In the genomic region with DNA sequence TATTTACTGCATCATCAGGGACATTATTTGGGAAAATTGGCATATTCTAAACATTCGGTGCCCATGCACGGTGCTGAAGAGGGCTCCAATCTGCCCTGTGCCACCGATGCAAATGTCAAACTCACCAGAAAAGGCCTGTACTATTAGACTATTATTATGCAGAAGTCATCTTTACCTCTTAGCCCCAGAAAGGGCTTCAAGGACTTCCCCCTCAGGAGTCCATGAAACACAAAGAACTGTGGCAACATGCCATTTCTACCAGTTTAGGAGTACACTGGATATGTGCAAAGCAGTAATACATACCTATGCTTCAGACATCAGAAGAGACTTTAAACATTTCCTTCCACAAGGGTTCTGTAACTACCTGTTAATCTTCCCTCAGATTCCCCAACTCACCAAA, we compare ENCODE assay signal across 14 cellular contexts. TPM values are rescaled to one million over a fixed set of nuclear protein-coding genes. Genes with fewer than 3 reads are reported as not detected.
A peak's percentile ranks its signal among the peaks of the same experiment; 100 is the strongest.
DNase-seq lines count a peak whose midpoint lies in the region; ATAC-seq and TF ChIP-seq lines count a peak whose summit lies in the region.
"Had no signal": no experiment of that assay in that cellular context is flagged by ENCODE, and none has a peak within 500 bp of the region (broad histone marks: within the 10 kb centered on the region; RNA-seq: fewer than 3 reads in every experiment).

No MANE protein-coding gene starts in this region.

- TF ChIP-seq CTCF in SU-DHL-6 (IDR thresholded peaks at IDR 0.05; ENCODE audit: insufficient read depth, low read length, poor library complexity, severe bottlenecking) (no peak), WERI-Rb-1 (IDR thresholded peaks at IDR 0.05; ENCODE audit: low read depth, low read length) (no peak), brain microvascular endothelial cell (IDR thresholded peaks at IDR 0.05; ENCODE audit: low read depth, low read length, missing control alignments) (no peak)

- no peaks in the 10 kb centered on the region for H3K27me3 Mint-ChIP-seq in activated naive CD4-positive, alpha-beta T cell treated with anti-CD3 and anti-CD28 coated beads for 36 hours (ENCODE audit: low read depth)
- no peaks in the 10 kb centered on the region for H3K27me3 Mint-ChIP-seq in effector memory CD8-positive, alpha-beta T cell
- no peaks in the 10 kb centered on the region for H3K27me3 Mint-ChIP-seq in stimulated activated naive B cell treated with anti-CD40 and anti-IgM and Interleukin-4, amounts not matched to agents 10 μg/mL and 1 μg/mL and 100 μg/mL, for 72 hours

- peaks cover 14% of the 10 kb centered on the region for H3K36me3 Mint-ChIP-seq in activated naive CD4-positive, alpha-beta T cell treated with anti-CD3 and anti-CD28 coated beads for 36 hours (ENCODE audit: low read depth)
- H3K36me3 Mint-ChIP-seq in effector memory CD8-positive, alpha-beta T cell (ENCODE audit: insufficient read depth): peaks cover 22% of the 10 kb centered on the region
- peaks cover 14 to 21% of the 10 kb centered on the region in 2 donors for H3K36me3 Mint-ChIP-seq in stimulated activated naive B cell treated with anti-CD40 and anti-IgM and Interleukin-4, amounts not matched to agents 10 μg/mL and 1 μg/mL and 100 μg/mL, for 72 hours

- H3F3A ChIP-seq in SU-DHL-6 (ENCODE audit: insufficient read depth): peaks cover 9% of the 10 kb centered on the region; the same call in 1 of the 2 replicates

- H3K4me3 Mint-ChIP-seq in activated naive CD4-positive, alpha-beta T cell treated with anti-CD3 and anti-CD28 coated beads for 36 hours: peak overlapping the region; percentile 65
- H3K4me3 Mint-ChIP-seq in effector memory CD8-positive, alpha-beta T cell: peak overlapping the region; percentile 88 to 90
- H3K4me3 Mint-ChIP-seq in stimulated activated naive B cell treated with anti-CD40 and anti-IgM and Interleukin-4, amounts not matched to agents 10 μg/mL and 1 μg/mL and 100 μg/mL, for 72 hours: peak overlapping the region; percentile 66 to 72

- H3K9me2 ChIP-seq in SU-DHL-6 (replicated peaks; ENCODE audit: insufficient read depth, low read length): no peaks in the 10 kb centered on the region

- no peaks in the 10 kb centered on the region for H3K9me3 Mint-ChIP-seq in activated naive CD4-positive, alpha-beta T cell treated with anti-CD3 and anti-CD28 coated beads for 36 hours
- H3K9me3 Mint-ChIP-seq in effector memory CD8-positive, alpha-beta T cell: no peaks in the 10 kb centered on the region
- no peaks in the 10 kb centered on the region for H3K9me3 Mint-ChIP-seq in stimulated activated naive B cell treated with anti-CD40 and anti-IgM and Interleukin-4, amounts not matched to agents 10 μg/mL and 1 μg/mL and 100 μg/mL, for 72 hours

- no peak overlapping the region for H3K4me3 ChIP-seq in SU-DHL-6 (ENCODE audit: insufficient read depth, low read length, poor library complexity, severe bottlenecking)
- H3K4me3 ChIP-seq in WERI-Rb-1 (ENCODE audit: low read depth, low read length): no peak overlapping the region
- no peak overlapping the region for H3K4me3 ChIP-seq in brain microvascular endothelial cell (ENCODE audit: low read depth, low read length)
- H3K4me3 ChIP-seq: mucosa of descending colon, SJCRH30 had no signal

- H4K20me1 ChIP-seq in SU-DHL-6 (ENCODE audit: low read depth, low read length): peaks cover 75% of the 10 kb centered on the region

- in situ Hi-C loops in brain microvascular endothelial cell (cut with HindIII; ENCODE audit: low pct_ligation_motif_present, low sequenced_read_pairs): no loop called here

- no peak for ATAC-seq in effector memory CD8-positive, alpha-beta T cell (replicated peaks)
- ATAC-seq in stimulated activated naive B cell treated with anti-CD40 and anti-IgM and Interleukin-4, amounts not matched to agents 10 μg/mL and 1 μg/mL and 100 μg/mL, for 72 hours (replicated peaks): peak; percentile 51 to 65
- no peak for ATAC-seq in GM19035 (IDR thresholded peaks at IDR 0.05; ENCODE audit: unreplicated experiment)
- ATAC-seq: HCT116, mucosa of descending colon had no signal

- peaks cover 100% of the 10 kb centered on the region for H3K79me2 ChIP-seq in SU-DHL-6 (ENCODE audit: insufficient read depth, low read length)

- peak overlapping the region; percentile 80 for H3K27ac Mint-ChIP-seq in activated naive CD4-positive, alpha-beta T cell treated with anti-CD3 and anti-CD28 coated beads for 36 hours
- peak overlapping the region; percentile 56 to 92 for H3K27ac Mint-ChIP-seq in effector memory CD8-positive, alpha-beta T cell
- H3K27ac Mint-ChIP-seq in stimulated activated naive B cell treated with anti-CD40 and anti-IgM and Interleukin-4, amounts not matched to agents 10 μg/mL and 1 μg/mL and 100 μg/mL, for 72 hours: peak overlapping the region; percentile 87

- no peak overlapping the region for H3K9ac ChIP-seq in SU-DHL-6 (ENCODE audit: low read length)

- H3K27ac ChIP-seq in SU-DHL-6 (ENCODE audit: low read depth, low read length): peak overlapping the region; percentile 28; the same call in 1 of the 2 replicates
- no peak overlapping the region for H3K27ac ChIP-seq in WERI-Rb-1
- H3K27ac ChIP-seq in brain microvascular endothelial cell: no peak overlapping the region
- H3K27ac ChIP-seq: SJCRH30 had no signal

- H3K4me1 Mint-ChIP-seq in activated naive CD4-positive, alpha-beta T cell treated with anti-CD3 and anti-CD28 coated beads for 36 hours (ENCODE audit: low read depth): peaks cover 79% of the 10 kb centered on the region
- H3K4me1 Mint-ChIP-seq in effector memory CD8-positive, alpha-beta T cell (ENCODE audit: low read depth in 2 of 2): peaks cover 70 to 81% of the 10 kb centered on the region in 2 donors
- peaks cover 50 to 80% of the 10 kb centered on the region in 2 donors for H3K4me1 Mint-ChIP-seq in stimulated activated naive B cell treated with anti-CD40 and anti-IgM and Interleukin-4, amounts not matched to agents 10 μg/mL and 1 μg/mL and 100 μg/mL, for 72 hours

- H2AFZ ChIP-seq in SU-DHL-6 (ENCODE audit: low read depth, low read length, severe bottlenecking): no peak overlapping the region

- CTCF ChIA-PET in activated naive CD4-positive, alpha-beta T cell treated with anti-CD3 and anti-CD28 coated beads for 36 hours (lab: Charles Lee): interaction anchor here (2.8 to 4.0 kb wide), 3 partner anchors 10 to 17 kb away, joined by 15 to 34 read pairs (median 27); partner anchors contain the start of gene DIDO1

- DNase-seq in activated naive CD4-positive, alpha-beta T cell treated with anti-CD3 and anti-CD28 coated beads for 36 hours: no peak
- no peak for DNase-seq in activated naive CD4-positive, alpha-beta T cell treated with Interleukin-2 at 50 U/mL for 16 hours
- no peak for DNase-seq in effector memory CD8-positive, alpha-beta T cell
- DNase-seq in stimulated activated naive B cell treated with anti-CD40 and anti-IgM and Interleukin-4, amounts not matched to agents 10 μg/mL and 1 μg/mL and 100 μg/mL, for 72 hours: no peak
- DNase-seq in WERI-Rb-1: no peak
- no peak for DNase-seq in brain microvascular endothelial cell
- DNase-seq: DMS53, islet precursor cell, MM.1S, mucosa of descending colon, SJCRH30 had no signal

- intact Hi-C loops in activated naive CD4-positive, alpha-beta T cell treated with anti-CD3 and anti-CD28 coated beads for 36 hours (cut with micrococcal nuclease): no loop called here

- H3K36me3 ChIP-seq in SU-DHL-6 (ENCODE audit: low read length) (0 out of 2 replicates have a peak, but pooled peaks cover 8% of the 10 kb centered on the region), WERI-Rb-1 (peaks cover 28% of the 10 kb centered on the region), brain microvascular endothelial cell (replicated peaks) (peaks cover 4% of the 10 kb centered on the region)

- H3K9me3 ChIP-seq in SU-DHL-6 (ENCODE audit: insufficient read depth, low read length) (no peaks in the 10 kb centered on the region), WERI-Rb-1 (ENCODE audit: severe bottlenecking) (no peaks in the 10 kb centered on the region)
- H3K9me3 ChIP-seq: mucosa of descending colon, SJCRH30 had no signal

- H3K27me3 ChIP-seq in SU-DHL-6 (ENCODE audit: low read length) (no peaks in the 10 kb centered on the region), WERI-Rb-1 (ENCODE audit: insufficient read depth, low read depth, severe bottlenecking) (no peaks in the 10 kb centered on the region), brain microvascular endothelial cell (replicated peaks) (no peaks in the 10 kb centered on the region)
- H3K27me3 ChIP-seq: SJCRH30 had no signal

- H3K4me2 ChIP-seq in SU-DHL-6 (ENCODE audit: low read depth, low read length, poor library complexity, severe bottlenecking): peak overlapping the region; percentile 40

RNA-seq across cellular contexts. Expression of gene DIDO1, which starts 8.6 kb away (rescaled TPM):
- total RNA-seq in activated naive CD4-positive, alpha-beta T cell treated with anti-CD3 and anti-CD28 coated beads for 36 hours: 10 to 100 TPM; 49.5 to 50.3 TPM

RNA-seq across cellular contexts. Expression of gene GID8, which starts 20.2 kb away (rescaled TPM):
- 10 to 100 TPM; 32.7 to 34.0 TPM for total RNA-seq in activated naive CD4-positive, alpha-beta T cell treated with anti-CD3 and anti-CD28 coated beads for 36 hours

RNA-seq across cellular contexts. Expression of gene SLC17A9, which starts 34.8 kb away (rescaled TPM):
- 10 to 100 TPM; 17.4 to 20.6 TPM for total RNA-seq in activated naive CD4-positive, alpha-beta T cell treated with anti-CD3 and anti-CD28 coated beads for 36 hours

RNA-seq across cellular contexts. Expression of gene TCFL5, which starts 56.1 kb away (rescaled TPM):
- total RNA-seq in activated naive CD4-positive, alpha-beta T cell treated with anti-CD3 and anti-CD28 coated beads for 36 hours: 1 to 10 TPM; 5.4 to 5.5 TPM

Comparison
In these comparisons a context has a peak if more than half of its experiments do, and no peak if none do; other contexts are left out.
1. ATAC-seq: peak in stimulated activated naive B cell treated with anti-CD40 and anti-IgM and Interleukin-4, amounts not matched to agents 10 μg/mL and 1 μg/mL and 100 μg/mL, for 72 hours (2 of 2); none in effector memory CD8-positive, alpha-beta T cell (single experiment) and GM19035 (single experiment).
2. Peak in every context shown above with its lines, with median percentiles within 50 percentile points of each other: H3K27ac Mint-ChIP-seq and H3K4me3 Mint-ChIP-seq.